20 cellular contexts compared by ENCODE assay signal in genomic region chr10:119348106-119348505, GRCh38.
A peak's percentile ranks its signal among the peaks of the same experiment; 100 is the strongest.
DNase-seq lines count a peak whose midpoint lies in the region; ATAC-seq, FAIRE-seq and TF ChIP-seq lines count a peak whose summit lies in the region.
"Had no signal": no experiment of that assay in that cellular context is flagged by ENCODE, and none has a peak within 500 bp of the region (broad histone marks: within the 10 kb centered on the region; RNA-seq: fewer than 3 reads in every experiment).

No MANE protein-coding gene starts in this region.

- H3K9me3 ChIP-seq in BLaER1, result peaks cover 24% of the 10 kb centered on the region
- H3K9me3 ChIP-seq in CD4-positive, CD25-positive, alpha-beta regulatory T cell (ENCODE audit: control insufficient read depth in 2 of 2, low read length in 2 of 2), result peaks cover 15 to 18% of the 10 kb centered on the region in 2 experiments
- H3K9me3 ChIP-seq in endothelial cell of umbilical vein (replicated peaks; ENCODE audit: control insufficient read depth, insufficient read depth, low read length), result no peaks in the 10 kb centered on the region
- peaks cover 8% of the 10 kb centered on the region for H3K9me3 ChIP-seq in CD8-positive, alpha-beta memory T cell (ENCODE audit: low read length)

- H3K9me3 Mint-ChIP-seq in CD4-positive, CD25-positive, alpha-beta regulatory T cell, result peaks cover 0 to 15% (median 3%) of the 10 kb centered on the region in 7 donors
- H3K9me3 Mint-ChIP-seq in stimulated activated naive B cell treated with anti-CD40 and anti-IgM and Interleukin-4, amounts not matched to agents 10 μg/mL and 1 μg/mL and 100 μg/mL, for 72 hours, result peaks cover 2 to 4% of the 10 kb centered on the region in 2 donors
- peaks cover 0 to 17% (median 9%) of the 10 kb centered on the region in 5 donors for H3K9me3 Mint-ChIP-seq in CD8-positive, alpha-beta memory T cell

- H3K36me3 Mint-ChIP-seq in CD4-positive, CD25-positive, alpha-beta regulatory T cell, result peaks cover 49% of the 10 kb centered on the region
- peaks cover 49 to 64% of the 10 kb centered on the region in 2 donors for H3K36me3 Mint-ChIP-seq in stimulated activated naive B cell treated with anti-CD40 and anti-IgM and Interleukin-4, amounts not matched to agents 10 μg/mL and 1 μg/mL and 100 μg/mL, for 72 hours
- H3K36me3 Mint-ChIP-seq in CD8-positive, alpha-beta memory T cell, result peaks cover 20 to 50% (median 31%) of the 10 kb centered on the region in 3 donors

- no peaks in the 10 kb centered on the region for H3K9me1 ChIP-seq in endothelial cell of umbilical vein (replicated peaks; ENCODE audit: control insufficient read depth, extremely low read depth, insufficient read depth, low read length)

- H3K27ac ChIP-seq in BLaER1 (no peak overlapping the region), endothelial cell of umbilical vein (ENCODE audit: insufficient read depth, low read depth, low read length) (no peak overlapping the region)
- H3K27ac ChIP-seq in CD4-positive, CD25-positive, alpha-beta regulatory T cell (ENCODE audit: insufficient read depth, low read length, poor library complexity, severe bottlenecking), result no peak overlapping the region
- H3K27ac ChIP-seq in CD8-positive, alpha-beta memory T cell (ENCODE audit: low read depth, low read length), result no peak overlapping the region
- H3K27ac ChIP-seq: GM23248 had no signal

- dilution Hi-C loops in endothelial cell of umbilical vein (cut with MboI; ENCODE audit: extremely low pct_ligation_motif_present, low sequenced_read_pairs), result no loop called here

- CTCF ChIA-PET in endothelial cell of umbilical vein (lab: Charles Lee), result interaction anchor here (0.6 to 1.9 kb wide), 3 partner anchors 9 to 142 kb away, joined by 3 to 7 read pairs (median 3); no protein-coding TSS in a partner anchor
- CTCF ChIA-PET in CD8-positive, alpha-beta memory T cell (lab: Charles Lee), result no interaction called here

- no peak for TF ChIP-seq CTCF in endothelial cell of umbilical vein (IDR thresholded peaks at IDR 0.05; ENCODE audit: extremely low read depth in 1 of 2, insufficient read depth in 1 of 2, low read depth in 1 of 2, low read length in 2 of 2)

- H3K4me3 ChIP-seq in BLaER1 (no peak overlapping the region), endothelial cell of umbilical vein (replicated peaks in 1 of 3; ENCODE audit: insufficient read depth in 1 of 3, low read depth in 1 of 3, low read length in 3 of 3) (no peak overlapping the region)
- H3K4me3 ChIP-seq in CD4-positive, CD25-positive, alpha-beta regulatory T cell (ENCODE audit: low read depth, low read length), result no peak overlapping the region
- H3K4me3 ChIP-seq in CD8-positive, alpha-beta memory T cell (ENCODE audit: low read length), result no peak overlapping the region
- H3K4me3 ChIP-seq: GM23248, MG63 had no signal

- no peaks in the 10 kb centered on the region for H3K27me3 Mint-ChIP-seq in CD4-positive, CD25-positive, alpha-beta regulatory T cell
- no peaks in the 10 kb centered on the region for H3K27me3 Mint-ChIP-seq in stimulated activated naive B cell treated with anti-CD40 and anti-IgM and Interleukin-4, amounts not matched to agents 10 μg/mL and 1 μg/mL and 100 μg/mL, for 72 hours
- no peaks in the 10 kb centered on the region for H3K27me3 Mint-ChIP-seq in CD8-positive, alpha-beta memory T cell
- H3K27me3 Mint-ChIP-seq: IgD-negative memory B cell had no signal

- H3K4me2 ChIP-seq in BLaER1 (peak overlapping the region; percentile 72), endothelial cell of umbilical vein (ENCODE audit: insufficient read depth, low read length) (no peak overlapping the region)

- POLR2A ChIA-PET in endothelial cell of umbilical vein (lab: Charles Lee), result no interaction called here
- POLR2A ChIA-PET in CD8-positive, alpha-beta memory T cell (lab: Charles Lee), result no interaction called here

- peaks cover 0 to 30% (median 14%) of the 10 kb centered on the region in 4 donors for H3K4me1 Mint-ChIP-seq in CD4-positive, CD25-positive, alpha-beta regulatory T cell
- H3K4me1 Mint-ChIP-seq in stimulated activated naive B cell treated with anti-CD40 and anti-IgM and Interleukin-4, amounts not matched to agents 10 μg/mL and 1 μg/mL and 100 μg/mL, for 72 hours, result peaks cover 29 to 44% of the 10 kb centered on the region in 2 donors
- peaks cover 14 to 20% (median 18%) of the 10 kb centered on the region in 3 donors for H3K4me1 Mint-ChIP-seq in CD8-positive, alpha-beta memory T cell

- intact Hi-C loops in endothelial cell of umbilical vein (cut with micrococcal nuclease), result no loop called here

- H3K36me3 ChIP-seq in BLaER1 (no peaks in the 10 kb centered on the region), endothelial cell of umbilical vein (ENCODE audit: control insufficient read depth in 2 of 2, extremely low read depth in 1 of 2, insufficient read depth in 2 of 2, low read length in 2 of 2) (no peaks in the 10 kb centered on the region)
- peaks cover 29% of the 10 kb centered on the region for H3K36me3 ChIP-seq in CD4-positive, CD25-positive, alpha-beta regulatory T cell (ENCODE audit: control insufficient read depth, insufficient read depth, low read length)
- H3K36me3 ChIP-seq in CD8-positive, alpha-beta memory T cell (ENCODE audit: insufficient read depth, low read length), result no peaks in the 10 kb centered on the region

- no peak for DNase-seq in CD4-positive, CD25-positive, alpha-beta regulatory T cell
- DNase-seq in endothelial cell of umbilical vein (ENCODE audit: low read depth, low spot score) (peak; percentile 42), GM19238 (ENCODE audit: insufficient read length, low spot score) (no peak)
- no peak for DNase-seq in stimulated activated naive B cell treated with anti-CD40 and anti-IgM and Interleukin-4, amounts not matched to agents 10 μg/mL and 1 μg/mL and 100 μg/mL, for 72 hours
- no peak for DNase-seq in CD8-positive, alpha-beta memory T cell
- DNase-seq: AML-193, DMS153, GDM1, HCEC 1CT, Karpas-422, MG63, NCI-H1048, NCI-H1436, NCI-H2029 treated with DMSO at 0.1 percent for 48 hours had no signal

- no peak for FAIRE-seq in endothelial cell of umbilical vein (lab: Jason Lieb, UNC)
- FAIRE-seq: HTR-8/SVneo had no signal

- BruUV-seq in endothelial cell of umbilical vein (replicated peaks; lab: Mats Ljungman, UMichigan), result no TSS peak

- H3K4me1 ChIP-seq in BLaER1 (peaks cover 51% of the 10 kb centered on the region), endothelial cell of umbilical vein (ENCODE audit: control insufficient read depth, extremely low read depth, insufficient read depth, low read length) (no peaks in the 10 kb centered on the region)
- H3K4me1 ChIP-seq in CD4-positive, CD25-positive, alpha-beta regulatory T cell (ENCODE audit: control insufficient read depth, insufficient read depth, low read length, poor library complexity, severe bottlenecking), result no peaks in the 10 kb centered on the region
- no peaks in the 10 kb centered on the region for H3K4me1 ChIP-seq in CD8-positive, alpha-beta memory T cell (ENCODE audit: insufficient read depth, low read length)

- no peak overlapping the region for H2AFZ ChIP-seq in endothelial cell of umbilical vein (ENCODE audit: low read depth, low read length)
- H2AFZ ChIP-seq: GM23248 had no signal

- H3K9ac ChIP-seq in BLaER1, result no peak overlapping the region
- no peak overlapping the region for H3K9ac ChIP-seq in endothelial cell of umbilical vein (replicated peaks; ENCODE audit: extremely low read depth, insufficient read depth, low read length)
- H3K9ac ChIP-seq: GM23248 had no signal

- ATAC-seq in CD4-positive, CD25-positive, alpha-beta regulatory T cell (ENCODE audit: low read depth in 2 of 2), result no peak
- ATAC-seq in stimulated activated naive B cell treated with anti-CD40 and anti-IgM and Interleukin-4, amounts not matched to agents 10 μg/mL and 1 μg/mL and 100 μg/mL, for 72 hours (replicated peaks), result no peak
- ATAC-seq in GM18909 (IDR thresholded peaks at IDR 0.05; ENCODE audit: poor library complexity, unreplicated experiment), result no peak
- ATAC-seq: Panc1 had no signal

- no peak for TF ChIP-seq POLR2A in endothelial cell of umbilical vein (IDR thresholded peaks at IDR 0.05; ENCODE audit: low read depth, low read length)

- H3K79me2 ChIP-seq in endothelial cell of umbilical vein (ENCODE audit: control insufficient read depth, insufficient read depth, low read length), result no peaks in the 10 kb centered on the region

- H4K20me1 ChIP-seq in BLaER1, result no peaks in the 10 kb centered on the region
- no peaks in the 10 kb centered on the region for H4K20me1 ChIP-seq in endothelial cell of umbilical vein (replicated peaks; ENCODE audit: control insufficient read depth, extremely low read depth, insufficient read depth, low read length)

- H3K27me3 ChIP-seq in BLaER1 (no peaks in the 10 kb centered on the region), endothelial cell of umbilical vein (ENCODE audit: control insufficient read depth in 2 of 2, insufficient read depth in 2 of 2, low read length in 2 of 2) (no peaks in the 10 kb centered on the region)
- no peaks in the 10 kb centered on the region for H3K27me3 ChIP-seq in CD4-positive, CD25-positive, alpha-beta regulatory T cell (ENCODE audit: control insufficient read depth, insufficient read depth, low read length)
- no peaks in the 10 kb centered on the region for H3K27me3 ChIP-seq in CD8-positive, alpha-beta memory T cell (ENCODE audit: insufficient read depth, low read length, poor library complexity, severe bottlenecking)
- H3K27me3 ChIP-seq: MG63 had no signal

- H3K4me3 Mint-ChIP-seq in CD4-positive, CD25-positive, alpha-beta regulatory T cell, result no peak overlapping the region
- H3K4me3 Mint-ChIP-seq in stimulated activated naive B cell treated with anti-CD40 and anti-IgM and Interleukin-4, amounts not matched to agents 10 μg/mL and 1 μg/mL and 100 μg/mL, for 72 hours, result no peak overlapping the region
- no peak overlapping the region for H3K4me3 Mint-ChIP-seq in CD8-positive, alpha-beta memory T cell
- H3K4me3 Mint-ChIP-seq: IgD-negative memory B cell had no signal

- H3K27ac Mint-ChIP-seq in CD4-positive, CD25-positive, alpha-beta regulatory T cell, result peak overlapping the region in 2 of 3 donors; percentile 32 to 80
- H3K27ac Mint-ChIP-seq in stimulated activated naive B cell treated with anti-CD40 and anti-IgM and Interleukin-4, amounts not matched to agents 10 μg/mL and 1 μg/mL and 100 μg/mL, for 72 hours, result peak overlapping the region; percentile 57
- no peak overlapping the region for H3K27ac Mint-ChIP-seq in CD8-positive, alpha-beta memory T cell

TF ChIP-seq in endothelial cell of umbilical vein, 7 proteins besides CTCF, POLR2A, EP300 and RAD21 (continues in another document):
- TF ChIP-seq POLR2AphosphoS5 (IDR thresholded peaks at IDR 0.05; ENCODE audit: insufficient read depth, low read depth, low read length) (no peak), GATA2 (IDR thresholded peaks at IDR 0.05; ENCODE audit: insufficient read depth, insufficient read length, low read depth, low read length) (no peak), MYC (IDR thresholded peaks at IDR 0.05; ENCODE audit: low read depth, low read length) (no peak), JUN (IDR thresholded peaks at IDR 0.05; ENCODE audit: borderline replicate concordance, insufficient read depth, insufficient read length, low read depth) (no peak), FOS (IDR thresholded peaks at IDR 0.05; ENCODE audit: borderline replicate concordance, insufficient read depth, low read length) (no peak), EZH2 (IDR thresholded peaks at IDR 0.05; ENCODE audit: borderline replicate concordance, low read depth, low read length, severe bottlenecking) (no peak)

Comparison
In these comparisons a context has a peak if more than half of its experiments do, and no peak if none do; other contexts are left out.
1. H3K27ac Mint-ChIP-seq: peak in CD4-positive, CD25-positive, alpha-beta regulatory T cell (2 of 3) and stimulated activated naive B cell treated with anti-CD40 and anti-IgM and Interleukin-4, amounts not matched to agents 10 μg/mL and 1 μg/mL and 100 μg/mL, for 72 hours (single experiment); none in CD8-positive, alpha-beta memory T cell (0 of 8).